In genomic region chr20:52150440-52151258, GRCh38 we compare ENCODE assay signal across 8 cellular contexts. TPM values are rescaled to one million over a fixed set of nuclear protein-coding genes. Genes with fewer than 3 reads are reported as not detected.
A peak's percentile ranks its signal among the peaks of the same experiment; 100 is the strongest.
DNase-seq lines count a peak whose midpoint lies in the region; ATAC-seq and TF ChIP-seq lines count a peak whose summit lies in the region.

No MANE protein-coding gene starts in this region.

- peak; percentile 96 for TF ChIP-seq CTCF in VCaP (conservative IDR thresholded peaks at IDR 0.05)
- TF ChIP-seq CTCF in sigmoid colon (IDR thresholded peaks at IDR 0.05) = peak in 3 of 4 experiments; percentile 42 to 69 (median 61)

- H3K27me3 ChIP-seq in sigmoid colon = no peaks in the 10 kb centered on the region

- ATAC-seq in HG03439 (IDR thresholded peaks at IDR 0.05; ENCODE audit: unreplicated experiment) (no peak), GM21737 (IDR thresholded peaks at IDR 0.05; ENCODE audit: unreplicated experiment) (no peak)

- H3K9me3 ChIP-seq in sigmoid colon = no peaks in the 10 kb centered on the region

- TF ChIP-seq EP300 in sigmoid colon (IDR thresholded peaks at IDR 0.05) = no peak

- no peak overlapping the region for H3K4me3 ChIP-seq in sigmoid colon

- peak overlapping the region; percentile 69; the same call in 1 of the 2 replicates for H3K27ac ChIP-seq in VCaP
- no peak overlapping the region for H3K27ac ChIP-seq in sigmoid colon

- WGBS in sigmoid colon, 2 donors = 67 to 71% methylated on average over 2 of the region's 2 CpGs

- no peak for TF ChIP-seq POLR2A in sigmoid colon (IDR thresholded peaks at IDR 0.05)

- no peaks in the 10 kb centered on the region for H3K4me1 ChIP-seq in sigmoid colon

- H3K36me3 ChIP-seq in sigmoid colon = peaks cover 9 to 35% (median 12%) of the 10 kb centered on the region in 4 donors

- DNase-seq in D341Med (ENCODE audit: low spot score) (peak; percentile 39), GM19240 (ENCODE audit: insufficient read length, low spot score) (peak; percentile 8), NCI-H1694 (lab: John Stamatoyannopoulos, UW) (peak; percentile 64), glomerular endothelial cell (ENCODE audit: extremely low read depth, low read depth, low spot score) (peak; percentile 41), sigmoid colon (no peak)

- intact Hi-C loops in sigmoid colon (cut with DNase I) = no loop called here

RNA-seq across cellular contexts. Expression of gene ZFP64, which starts 40.9 kb away (rescaled TPM):
- total RNA-seq in glomerular endothelial cell (40.2 and 51.8 TPM in 2 replicates), sigmoid colon (10 to 100 TPM in 2 of 4 donors, 1 to 10 TPM in 2; 7.9 to 20.5 (median 10.9) TPM)
- 10 to 100 TPM in 1 of 3 donors, 1 to 10 TPM in 2; 5.4 to 10.2 (median 6.0) TPM for polyA plus RNA-seq in sigmoid colon
